Comparison of ENCODE assay signal across 8 cellular contexts in the genomic region with DNA sequence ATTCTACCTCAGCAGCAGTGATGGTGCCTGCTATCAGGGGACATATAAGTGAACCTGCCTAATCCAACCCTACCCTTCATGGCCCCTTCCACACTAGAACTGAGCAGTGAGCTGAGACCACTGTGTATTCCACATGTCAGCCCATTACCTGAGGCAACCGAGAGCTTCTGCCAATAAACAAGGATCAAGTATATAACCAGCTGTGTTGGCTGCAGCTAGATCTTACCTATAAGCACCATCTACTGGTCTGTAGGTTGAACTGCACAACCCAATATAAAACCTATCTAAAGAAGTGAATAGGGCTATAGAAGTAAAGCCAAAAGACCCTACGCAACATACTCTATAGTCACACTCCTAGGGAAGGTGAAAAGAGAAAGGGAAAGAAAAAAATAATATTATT.
DNase-seq lines count a peak whose midpoint lies in the region; ATAC-seq, FAIRE-seq and TF ChIP-seq lines count a peak whose summit lies in the region.

No MANE protein-coding gene starts in this region.

- no peak overlapping the region for H3K4me3 ChIP-seq in BJ (ENCODE audit: low read depth, low read length)
- no peak overlapping the region for H3K4me3 ChIP-seq in OCI-LY7 (ENCODE audit: low read depth, low read length, poor library complexity, severe bottlenecking)
- no peak overlapping the region for H3K4me3 ChIP-seq in H1 (ENCODE audit: extremely low read depth in 1 of 4, insufficient read depth in 2 of 4, low read depth in 3 of 4, low read length in 4 of 4)

- ATAC-seq in GM18907 (IDR thresholded peaks at IDR 0.05; ENCODE audit: unreplicated experiment), result peak; percentile 77
- ATAC-seq in HG03378 (IDR thresholded peaks at IDR 0.05; ENCODE audit: unreplicated experiment), result peak; percentile 71
- ATAC-seq in HG03457 (IDR thresholded peaks at IDR 0.05; ENCODE audit: unreplicated experiment), result no peak

- H2BK20ac ChIP-seq in H1 (ENCODE audit: low read length), result no peak overlapping the region

- no peak overlapping the region for H3K27ac ChIP-seq in OCI-LY7 (ENCODE audit: low read depth, low read length, poor library complexity, severe bottlenecking)
- no peak overlapping the region for H3K27ac ChIP-seq in H1 (ENCODE audit: low read depth, low read length)

- no peak overlapping the region for H4K8ac ChIP-seq in H1 (ENCODE audit: extremely low read depth, insufficient read depth, low read length)

- 67% methylated on average over 2 of the region's 2 CpGs; no CpG with 5 or more reads in 1 of the 2 experiments for WGBS in H1 (ENCODE audit: extremely low coverage in 1 of 2, insufficient coverage in 1 of 2, insufficient read length in 1 of 2, insufficient replicate concordance in 2 of 2, low coverage in 1 of 2, low lambda C conversion rate in 2 of 2, missing lambda C conversion rate in 1 of 2), 2 experiments

- no peak overlapping the region for H3K27ac Mint-ChIP-seq in neural crest cell (ENCODE audit: unreplicated experiment)

- no peaks in the 10 kb centered on the region for H3K23me2 ChIP-seq in H1 (ENCODE audit: low read depth, low read length)

- H3K27me3 ChIP-seq in BJ (ENCODE audit: control insufficient read depth, insufficient read depth, low read length), result no peaks in the 10 kb centered on the region
- no peaks in the 10 kb centered on the region for H3K27me3 ChIP-seq in H1 (replicated peaks in 1 of 4; ENCODE audit: control insufficient read depth in 3 of 4, extremely low read depth in 1 of 4, insufficient read depth in 3 of 4, low read length in 3 of 4)

- no peaks in the 10 kb centered on the region for H4K20me1 ChIP-seq in OCI-LY7 (ENCODE audit: insufficient read depth, low read length)
- H4K20me1 ChIP-seq in H1 (replicated peaks in 1 of 2; ENCODE audit: control insufficient read depth in 1 of 2, insufficient read depth in 2 of 2, low read length in 2 of 2), result no peaks in the 10 kb centered on the region

- no peak for DNase-seq in BJ (ENCODE audit: low read depth)
- DNase-seq in OCI-LY7 (ENCODE audit: low spot score), result peak; percentile 24
- DNase-seq in H1 (ENCODE audit: low read depth in 1 of 2, low spot score in 2 of 2), result peak in 1 of 2 experiments; percentile 42
- no peak for DNase-seq in neural crest cell (ENCODE audit: low read depth, low spot score)
- DNase-seq in activated gamma-delta T cell (lab: John Stamatoyannopoulos, UW), result no peak

- H2BK5ac ChIP-seq in H1 (ENCODE audit: low read depth, low read length), result no peak overlapping the region

- TF ChIP-seq RAD21 in H1 (IDR thresholded peaks at IDR 0.05 in 1 of 2, conservative IDR thresholded peaks at IDR 0.05 in 1 of 2; ENCODE audit: low read depth in 2 of 2, low read length in 2 of 2), result peak; percentile 75 to 79

- H2BK15ac ChIP-seq in H1 (ENCODE audit: low read length), result no peak overlapping the region

- H3K56ac ChIP-seq in H1 (replicated peaks; ENCODE audit: insufficient read length, low read depth, low read length), result no peak overlapping the region

- no peak overlapping the region for H3K23ac ChIP-seq in H1 (ENCODE audit: insufficient read length)

- no peak for TF ChIP-seq EP300 in H1 (IDR thresholded peaks at IDR 0.05; ENCODE audit: borderline replicate concordance in 1 of 2, low read depth in 2 of 2, low read length in 2 of 2)

- no peaks in the 10 kb centered on the region for H3K9me2 ChIP-seq in OCI-LY7 (ENCODE audit: insufficient read depth, low read length)

- H2AK5ac ChIP-seq in H1 (ENCODE audit: low read depth, low read length), result no peak overlapping the region

- no peak for TF ChIP-seq POLR2A in H1 (IDR thresholded peaks at IDR 0.05; ENCODE audit: control extremely low read depth in 1 of 2, low read depth in 2 of 2, low read length in 2 of 2)

- H3K79me1 ChIP-seq in H1 (ENCODE audit: low read depth, low read length), result no peaks in the 10 kb centered on the region

- no peaks in the 10 kb centered on the region for H3K4me1 Mint-ChIP-seq in neural crest cell

- peak; percentile 65 for FAIRE-seq in H1 (lab: Jason Lieb, UNC)

- no peaks in the 10 kb centered on the region for H3K36me3 Mint-ChIP-seq in neural crest cell (ENCODE audit: low read depth)

- peak; percentile 60 for TF ChIP-seq CTCF in BJ (IDR thresholded peaks at IDR 0.05; ENCODE audit: insufficient read depth, low read depth, low read length)
- TF ChIP-seq CTCF in OCI-LY7 (conservative IDR thresholded peaks at IDR 0.05; ENCODE audit: low read length), result peak; percentile 72
- peak in 2 of 3 experiments; percentile 59; a peak in 3 of 4 replicates for TF ChIP-seq CTCF in H1 (IDR thresholded peaks at IDR 0.05; ENCODE audit: control extremely low read depth in 1 of 3, insufficient read depth in 1 of 3, low read depth in 1 of 3, low read length in 3 of 3)
- TF ChIP-seq CTCF in neural crest cell (conservative IDR thresholded peaks at IDR 0.05), result peak; percentile 71

- BruUV-seq in OCI-LY7 (replicated peaks; lab: Mats Ljungman, UMichigan), result no TSS peak

- no peak overlapping the region for H2BK12ac ChIP-seq in H1 (ENCODE audit: low read depth, low read length)

- peaks cover 18% of the 10 kb centered on the region for H3K9me3 Mint-ChIP-seq in neural crest cell

- no peak overlapping the region for H3K4ac ChIP-seq in H1 (replicated peaks; ENCODE audit: insufficient read length, low read depth, low read length)

- no peak overlapping the region for H3K9ac ChIP-seq in H1 (replicated peaks in 1 of 4; ENCODE audit: extremely low read depth in 1 of 4, low read depth in 3 of 4, low read length in 3 of 4)

- H3K4me1 ChIP-seq in OCI-LY7 (ENCODE audit: insufficient read depth, low read length, poor library complexity, severe bottlenecking), result no peaks in the 10 kb centered on the region
- no peaks in the 10 kb centered on the region for H3K4me1 ChIP-seq in H1 (replicated peaks in 1 of 4; ENCODE audit: control insufficient read depth in 3 of 4, insufficient read depth in 4 of 4, low read length in 3 of 4)

- H3K18ac ChIP-seq in H1 (ENCODE audit: extremely low read depth, low read length), result no peak overlapping the region

- H3K27me3 Mint-ChIP-seq in neural crest cell (ENCODE audit: low read depth), result peaks cover 3% of the 10 kb centered on the region

- H3K4me2 ChIP-seq in OCI-LY7 (ENCODE audit: low read length), result no peak overlapping the region
- no peak overlapping the region for H3K4me2 ChIP-seq in H1 (ENCODE audit: insufficient read depth in 1 of 2, low read depth in 2 of 2, low read length in 2 of 2)

- POLR2A ChIA-PET in BJ (lab: Charles Lee) (no interaction called here), OCI-LY7 (lab: Charles Lee) (no interaction called here), H1 (lab: Charles Lee; ENCODE audit: partially characterized antibody) (interaction anchor here (1.5 kb wide), 1 partner anchor 284 kb away, joined by 3 read pairs; no protein-coding TSS in a partner anchor)

- no peak overlapping the region for H4K91ac ChIP-seq in H1 (replicated peaks; ENCODE audit: insufficient read length, low read length)

- H3K36me3 ChIP-seq in BJ (ENCODE audit: control insufficient read depth, insufficient read depth, low read length) (no peaks in the 10 kb centered on the region), OCI-LY7 (ENCODE audit: insufficient read depth, low read length) (no peaks in the 10 kb centered on the region), H1 (ENCODE audit: control insufficient read depth in 2 of 4, insufficient read depth in 4 of 4, low read length in 3 of 4) (no peaks in the 10 kb centered on the region)

- CTCF ChIA-PET in BJ (lab: Yijun Ruan, JAX) (interaction anchor here (0.6 to 1.5 kb wide), 8 partner anchors 268 to 693 kb away, joined by 3 to 5 read pairs (median 4); a partner anchor contains a TSS), OCI-LY7 (lab: Charles Lee; ENCODE audit: unreplicated experiment) (no interaction called here), H1 (lab: Charles Lee; ENCODE audit: partially characterized antibody) (interaction anchor here (0.6 to 3.2 kb wide), 35 partner anchors 8 to 735 kb away, joined by 3 to 25 read pairs (median 4); no protein-coding TSS in a partner anchor)

- no peak overlapping the region for H2AFZ ChIP-seq in OCI-LY7 (ENCODE audit: low read length)
- no peak overlapping the region for H2AFZ ChIP-seq in H1 (ENCODE audit: low read length)

- H3K14ac ChIP-seq in H1 (ENCODE audit: insufficient read length), result no peak overlapping the region

- H3K79me2 ChIP-seq in OCI-LY7 (ENCODE audit: insufficient read depth, low read depth, low read length) (no peaks in the 10 kb centered on the region), H1 (ENCODE audit: control insufficient read depth in 1 of 2, insufficient read depth in 2 of 2, low read length in 2 of 2) (no peaks in the 10 kb centered on the region)

- no peak overlapping the region for H2BK120ac ChIP-seq in H1 (replicated peaks; ENCODE audit: low read depth, low read length)

- H3K4me3 Mint-ChIP-seq in neural crest cell, result no peak overlapping the region

- no peak overlapping the region for H4K5ac ChIP-seq in H1 (ENCODE audit: insufficient read length, low read depth, low read length)

- intact Hi-C loops in OCI-LY7 (cut with micrococcal nuclease; ENCODE audit: unreplicated experiment), result no loop called here

- no peaks in the 10 kb centered on the region for H3K9me3 ChIP-seq in OCI-LY7 (ENCODE audit: low read length)
- peaks cover 6 to 10% of the 10 kb centered on the region in 2 experiments for H3K9me3 ChIP-seq in H1 (ENCODE audit: insufficient read depth in 2 of 2, low read depth in 1 of 2, low read length in 1 of 2)

TF ChIP-seq in H1, 55 proteins besides CTCF, POLR2A, EP300 and RAD21 (continues in another document):
- TF ChIP-seq, protein P1, sequence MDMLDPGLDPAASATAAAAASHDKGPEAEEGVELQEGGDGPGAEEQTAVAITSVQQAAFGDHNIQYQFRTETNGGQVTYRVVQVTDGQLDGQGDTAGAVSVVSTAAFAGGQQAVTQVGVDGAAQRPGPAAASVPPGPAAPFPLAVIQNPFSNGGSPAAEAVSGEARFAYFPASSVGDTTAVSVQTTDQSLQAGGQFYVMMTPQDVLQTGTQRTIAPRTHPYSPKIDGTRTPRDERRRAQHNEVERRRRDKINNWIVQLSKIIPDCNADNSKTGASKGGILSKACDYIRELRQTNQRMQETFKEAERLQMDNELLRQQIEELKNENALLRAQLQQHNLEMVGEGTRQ (IDR thresholded peaks at IDR 0.05; ENCODE audit: low read length), result no peak
- TF ChIP-seq SAP30 (IDR thresholded peaks at IDR 0.05; ENCODE audit: insufficient read depth, insufficient replicate concordance, low read length) (no peak), SP4 (IDR thresholded peaks at IDR 0.05; ENCODE audit: low read length) (no peak), CHD2 (IDR thresholded peaks at IDR 0.05; ENCODE audit: low read length) (no peak), EGR1 (IDR thresholded peaks at IDR 0.05; ENCODE audit: borderline replicate concordance, low read depth, low read length) (no peak), HDAC2 (IDR thresholded peaks at IDR 0.05; ENCODE audit: borderline replicate concordance in 1 of 2, low read depth in 2 of 2, low read length in 2 of 2) (no peak), FOSL1 (IDR thresholded peaks at IDR 0.05; ENCODE audit: insufficient read depth, low read depth, low read length) (no peak), BCL11A (IDR thresholded peaks at IDR 0.05; ENCODE audit: low read depth in 2 of 2, low read length in 2 of 2) (no peak), RNF2 (IDR thresholded peaks at IDR 0.05; ENCODE audit: borderline replicate concordance, low read depth, low read length, missing control alignments, poor library complexity, severe bottlenecking) (no peak), MAFK (IDR thresholded peaks at IDR 0.05; ENCODE audit: low read depth, low read length) (no peak)
